ENCODE assay signal across 8 cellular contexts in genomic region chr3:47162695-47163022, GRCh38. TPM values are rescaled to one million over a fixed set of nuclear protein-coding genes. Genes with fewer than 3 reads are reported as not detected.
DNase-seq lines count a peak whose midpoint lies in the region; ATAC-seq and TF ChIP-seq lines count a peak whose summit lies in the region.

No MANE protein-coding gene starts in this region.

- no peaks in the 10 kb centered on the region for H3K9me3 Mint-ChIP-seq in dendritic cell treated with granulocyte-macrophage colony-stimulating factor and Interleukin-4, amounts not matched to agents 40 ng/mL and 50 ng/mL, for 4 days
- H3K9me3 Mint-ChIP-seq in naive B cell = no peaks in the 10 kb centered on the region

- TF ChIP-seq CTCF in NB4 (IDR thresholded peaks at IDR 0.05; ENCODE audit: low read depth, low read length) = no peak

- H3K4me3 Mint-ChIP-seq in dendritic cell treated with granulocyte-macrophage colony-stimulating factor and Interleukin-4, amounts not matched to agents 40 ng/mL and 50 ng/mL, for 4 days = peak overlapping the region; percentile 79
- H3K4me3 Mint-ChIP-seq in naive B cell = peak overlapping the region; percentile 85 to 98 (median 96)

- ATAC-seq in naive B cell (ENCODE audit: low read depth in 2 of 2) (no peak), HG02840 (IDR thresholded peaks at IDR 0.05; ENCODE audit: low FRiP score, unreplicated experiment) (no peak), HG03457 (IDR thresholded peaks at IDR 0.05; ENCODE audit: unreplicated experiment) (no peak), HG03469 (IDR thresholded peaks at IDR 0.05; ENCODE audit: unreplicated experiment) (no peak)

- peak overlapping the region; percentile 89 for H3K4me3 ChIP-seq in NB4 (ENCODE audit: low read depth, low read length)

- peaks cover 25% of the 10 kb centered on the region for H3K36me3 Mint-ChIP-seq in dendritic cell treated with granulocyte-macrophage colony-stimulating factor and Interleukin-4, amounts not matched to agents 40 ng/mL and 50 ng/mL, for 4 days (ENCODE audit: low read depth)
- peaks cover 0 to 8% of the 10 kb centered on the region in 2 donors for H3K36me3 Mint-ChIP-seq in naive B cell

- DNase-seq in EH (ENCODE audit: low read depth) (peak; percentile 18), NB4 (ENCODE audit: low read depth) (peak; percentile 27), naive B cell (no peak), occipital lobe (lab: John Stamatoyannopoulos, UW) (no peak)

- peaks cover 53% of the 10 kb centered on the region for H3K4me1 Mint-ChIP-seq in dendritic cell treated with granulocyte-macrophage colony-stimulating factor and Interleukin-4, amounts not matched to agents 40 ng/mL and 50 ng/mL, for 4 days (ENCODE audit: low read depth)
- peaks cover 45 to 64% (median 58%) of the 10 kb centered on the region in 3 donors for H3K4me1 Mint-ChIP-seq in naive B cell

- no peak for TF ChIP-seq POLR2A in NB4 (IDR thresholded peaks at IDR 0.05; ENCODE audit: extremely low read depth, insufficient read length)

- H3K27ac Mint-ChIP-seq in dendritic cell treated with granulocyte-macrophage colony-stimulating factor and Interleukin-4, amounts not matched to agents 40 ng/mL and 50 ng/mL, for 4 days = peak overlapping the region; percentile 90
- peak overlapping the region; percentile 93 to 99 (median 96) for H3K27ac Mint-ChIP-seq in naive B cell

- intact Hi-C loops in dendritic cell treated with granulocyte-macrophage colony-stimulating factor and Interleukin-4, amounts not matched to agents 40 ng/mL and 50 ng/mL, for 4 days (cut with micrococcal nuclease) = loop anchor here (5.0 to 10.0 kb wide), 3 partner anchors 48 to 152 kb away; no protein-coding TSS in a partner anchor

- H3K27me3 Mint-ChIP-seq in dendritic cell treated with granulocyte-macrophage colony-stimulating factor and Interleukin-4, amounts not matched to agents 40 ng/mL and 50 ng/mL, for 4 days = no peaks in the 10 kb centered on the region
- no peaks in the 10 kb centered on the region for H3K27me3 Mint-ChIP-seq in naive B cell

RNA-seq across cellular contexts. Expression of gene SETD2, which starts 1.3 kb away (rescaled TPM):
- polyA plus RNA-seq in naive B cell (ENCODE audit: low read depth in 6 of 6) = 10 to 100 TPM in 5 of 6 donors, 1 to 10 TPM in 1; 7.0 to 41.3 (median 19.6) TPM
- total RNA-seq in occipital lobe = 78.8 TPM

Comparison
In these comparisons a context has a peak if more than half of its experiments do, and no peak if none do; other contexts are left out.
1. DNase-seq: peak in EH (single experiment) and NB4 (single experiment); none in naive B cell (single experiment) and occipital lobe (single experiment).